9 cellular contexts compared by ENCODE assay signal in genomic region chr9:123724211-123724831, GRCh38.
DNase-seq lines count a peak whose midpoint lies in the region; ATAC-seq and TF ChIP-seq lines count a peak whose summit lies in the region.
"Had no signal": no experiment of that assay in that cellular context is flagged by ENCODE, and none has a peak within 500 bp of the region (broad histone marks: within the 10 kb centered on the region; RNA-seq: fewer than 3 reads in every experiment).

No MANE protein-coding gene starts in this region.

- TF ChIP-seq POLR2A in esophagus muscularis mucosa (IDR thresholded peaks at IDR 0.05; ENCODE audit: low read depth), result no peak

- H3K79me2 ChIP-seq in osteoblast (ENCODE audit: insufficient read depth, low read length), result no peaks in the 10 kb centered on the region

- intact Hi-C loops in esophagus muscularis mucosa (cut with DNase I), result loop anchor here (10.0 kb wide), 1 partner anchor 200 kb away; no protein-coding TSS in a partner anchor

- TF ChIP-seq CTCF in esophagus muscularis mucosa (IDR thresholded peaks at IDR 0.05), result peak; percentile 7 to 19 (median 10)
- peak; percentile 49 for TF ChIP-seq CTCF in osteoblast (IDR thresholded peaks at IDR 0.05; ENCODE audit: extremely low read depth, low read depth, low read length)

- H3K9me3 ChIP-seq in esophagus muscularis mucosa (no peaks in the 10 kb centered on the region), osteoblast (ENCODE audit: low read depth, low read length) (peaks cover 3% of the 10 kb centered on the region)

- H3K27ac ChIP-seq in esophagus muscularis mucosa (replicated peaks in 1 of 4), result no peak overlapping the region
- no peak overlapping the region for H3K27ac ChIP-seq in osteoblast (ENCODE audit: low read depth, low read length)
- H3K27ac ChIP-seq: 22Rv1 had no signal

- H3K4me1 ChIP-seq in esophagus muscularis mucosa, result peaks cover 0 to 16% (median 14%) of the 10 kb centered on the region in 4 donors
- H3K4me1 ChIP-seq in osteoblast (ENCODE audit: insufficient read depth, low read length), result no peaks in the 10 kb centered on the region

- ATAC-seq in HG03108 (IDR thresholded peaks at IDR 0.05; ENCODE audit: unreplicated experiment), result no peak

- peak; percentile 40 for DNase-seq in DMS 273 (lab: John Stamatoyannopoulos, UW; ENCODE audit: unreplicated experiment)
- DNase-seq in DMS 273 treated with DMSO at 0.1 percent for 48 hours (lab: John Stamatoyannopoulos, UW), result no peak
- DNase-seq in NCI-H446 treated with DMSO at 0.1 percent for 48 hours (lab: John Stamatoyannopoulos, UW), result peak; percentile 30
- DNase-seq in esophagus muscularis mucosa (ENCODE audit: extremely low spot score), result no peak
- DNase-seq in osteoblast (ENCODE audit: insufficient read length, low spot score, missing footprints), result peak; percentile 80
- DNase-seq in NCI-H1930 (lab: John Stamatoyannopoulos, UW), result no peak
- DNase-seq in cortex of kidney (lab: John Stamatoyannopoulos, UW), result no peak

- H2AFZ ChIP-seq in osteoblast (ENCODE audit: low read length), result no peak overlapping the region

- H3K4me3 ChIP-seq in esophagus muscularis mucosa (no peak overlapping the region), osteoblast (ENCODE audit: insufficient read depth, low read length) (no peak overlapping the region)

- no peak overlapping the region for H3K4me2 ChIP-seq in osteoblast (ENCODE audit: insufficient read depth, low read length)

- WGBS in esophagus muscularis mucosa, result 95% methylated on average over 3 of the region's 3 CpGs

- TF ChIP-seq EP300 in esophagus muscularis mucosa (IDR thresholded peaks at IDR 0.05), result no peak

- H4K20me1 ChIP-seq in osteoblast (ENCODE audit: insufficient read depth, low read length), result peaks cover 1% of the 10 kb centered on the region

- H3K27me3 ChIP-seq in esophagus muscularis mucosa (no peaks in the 10 kb centered on the region), osteoblast (ENCODE audit: insufficient read depth, low read length) (no peaks in the 10 kb centered on the region)

- no peaks in the 10 kb centered on the region for H3K36me3 ChIP-seq in esophagus muscularis mucosa
- H3K36me3 ChIP-seq in osteoblast (ENCODE audit: insufficient read depth, low read length), result no peaks in the 10 kb centered on the region

Comparison
In these comparisons a context has a peak if more than half of its experiments do, and no peak if none do; other contexts are left out.
1. DNase-seq: peak in DMS 273 (single experiment), NCI-H446 treated with DMSO at 0.1 percent for 48 hours (single experiment) and osteoblast (single experiment); none in DMS 273 treated with DMSO at 0.1 percent for 48 hours (single experiment), esophagus muscularis mucosa (single experiment), NCI-H1930 (0 of 2) and cortex of kidney (single experiment).